ENCODE assay signal across 16 cellular contexts in genomic region chr1:17862125-17862524, GRCh38.
DNase-seq lines count a peak whose midpoint lies in the region; ATAC-seq and TF ChIP-seq lines count a peak whose summit lies in the region.
"Had no signal": no experiment of that assay in that cellular context is flagged by ENCODE, and none has a peak within 500 bp of the region (broad histone marks: within the 10 kb centered on the region; RNA-seq: fewer than 3 reads in every experiment).

No MANE protein-coding gene starts in this region.

- no peak overlapping the region for H3K9ac ChIP-seq in BLaER1
- H3K9ac ChIP-seq in BLaER1 treated with 17β-estradiol and CSF1 and Interleukin-3, amounts not matched to agents 10 nM and 100 nM: no peak overlapping the region

- CTCF ChIA-PET in activated B cell treated with CpG ODN at 0.5 μM for 24 hours (lab: Charles Lee): no interaction called here

- no peak overlapping the region for H3K27ac ChIP-seq in BLaER1
- H3K27ac ChIP-seq in BLaER1 treated with 17β-estradiol and CSF1 and Interleukin-3, amounts not matched to agents 10 nM and 100 nM: no peak overlapping the region

- no peak for TF ChIP-seq CTCF in activated B cell treated with CpG ODN at 0.5 μM for 24 hours (IDR thresholded peaks at IDR 0.05)
- TF ChIP-seq CTCF in fibroblast of mammary gland (conservative IDR thresholded peaks at IDR 0.05; ENCODE audit: control insufficient read depth, insufficient read depth, low read depth, low read length): no peak

- H3K4me1 ChIP-seq in BLaER1: peaks cover 28% of the 10 kb centered on the region
- H3K4me1 ChIP-seq in BLaER1 treated with 17β-estradiol and CSF1 and Interleukin-3, amounts not matched to agents 10 nM and 100 nM: peaks cover 21 to 34% (median 24%) of the 10 kb centered on the region in 10 experiments

- H4K20me1 ChIP-seq in BLaER1: no peaks in the 10 kb centered on the region
- H4K20me1 ChIP-seq in BLaER1 treated with 17β-estradiol and CSF1 and Interleukin-3, amounts not matched to agents 10 nM and 100 nM: no peaks in the 10 kb centered on the region; a peak in 1 of 22 replicates

- no peaks in the 10 kb centered on the region for H3K36me3 ChIP-seq in BLaER1
- H3K36me3 ChIP-seq in BLaER1 treated with 17β-estradiol and CSF1 and Interleukin-3, amounts not matched to agents 10 nM and 100 nM: no peaks in the 10 kb centered on the region

- no peak for ATAC-seq in activated B cell treated with CpG ODN at 0.5 μM for 24 hours (ENCODE audit: low read depth)
- ATAC-seq: CD8-positive, alpha-beta T cell; HCT116 had no signal

- H3K27me3 ChIP-seq in BLaER1: no peaks in the 10 kb centered on the region
- H3K27me3 ChIP-seq in BLaER1 treated with 17β-estradiol and CSF1 and Interleukin-3, amounts not matched to agents 10 nM and 100 nM: no peaks in the 10 kb centered on the region

- no peaks in the 10 kb centered on the region for H3K27me3 Mint-ChIP-seq in activated B cell treated with CpG ODN at 0.5 μM for 24 hours

- DNase-seq in activated B cell treated with CpG ODN at 0.5 μM for 24 hours: no peak
- peak; percentile 33 for DNase-seq in fibroblast of mammary gland (ENCODE audit: low read depth)
- no peak for DNase-seq in SKM-1 (lab: John Stamatoyannopoulos, UW; ENCODE audit: unreplicated experiment)
- no peak for DNase-seq in AG20443 (ENCODE audit: low spot score)
- no peak for DNase-seq in Ammon's horn (ENCODE audit: low spot score)
- DNase-seq: Calu3; CD8-positive, alpha-beta T cell; DMS79 treated with DMSO at 0.1 percent for 48 hours; GF-D8; H7 had no signal

- peak overlapping the region; percentile 67 for H3K4me2 ChIP-seq in BLaER1
- peak overlapping the region; percentile 52 to 78 (median 67); a peak in 21 of 22 replicates for H3K4me2 ChIP-seq in BLaER1 treated with 17β-estradiol and CSF1 and Interleukin-3, amounts not matched to agents 10 nM and 100 nM
- H3K4me2 ChIP-seq: GM23338 had no signal

- H3K36me3 Mint-ChIP-seq in activated B cell treated with CpG ODN at 0.5 μM for 24 hours (ENCODE audit: low read depth): no peaks in the 10 kb centered on the region
- H3K36me3 Mint-ChIP-seq: CD14-positive monocyte; CD8-positive, alpha-beta T cell had no signal

- POLR2A ChIA-PET in activated B cell treated with CpG ODN at 0.5 μM for 24 hours (lab: Charles Lee): no interaction called here

- no peak overlapping the region for H3K4me3 ChIP-seq in BLaER1
- no peak overlapping the region for H3K4me3 ChIP-seq in BLaER1 treated with 17β-estradiol and CSF1 and Interleukin-3, amounts not matched to agents 10 nM and 100 nM
- H3K4me3 ChIP-seq in fibroblast of mammary gland (ENCODE audit: control insufficient read depth, low read depth, low read length): no peak overlapping the region
- H3K4me3 ChIP-seq: GM23338 had no signal

- H3K4me1 Mint-ChIP-seq in activated B cell treated with CpG ODN at 0.5 μM for 24 hours: no peaks in the 10 kb centered on the region
- H3K4me1 Mint-ChIP-seq: CD14-positive monocyte had no signal

- H3K4me3 Mint-ChIP-seq in activated B cell treated with CpG ODN at 0.5 μM for 24 hours: no peak overlapping the region
- H3K4me3 Mint-ChIP-seq: B cell; CD14-positive monocyte; CD8-positive, alpha-beta T cell; GM23338 had no signal

- H3K9me3 Mint-ChIP-seq in activated B cell treated with CpG ODN at 0.5 μM for 24 hours: no peaks in the 10 kb centered on the region
- H3K9me3 Mint-ChIP-seq: CD14-positive monocyte; CD8-positive, alpha-beta T cell had no signal

- H3K27ac Mint-ChIP-seq in activated B cell treated with CpG ODN at 0.5 μM for 24 hours: peak overlapping the region; percentile 21
- H3K27ac Mint-ChIP-seq: B cell; CD14-positive monocyte; CD8-positive, alpha-beta T cell; GM23338 had no signal

- no peaks in the 10 kb centered on the region for H3K9me3 ChIP-seq in BLaER1
- peaks cover 0 to 1% (median 0%) of the 10 kb centered on the region in 11 experiments; a peak in 3 of 22 replicates for H3K9me3 ChIP-seq in BLaER1 treated with 17β-estradiol and CSF1 and Interleukin-3, amounts not matched to agents 10 nM and 100 nM (replicated peaks in 1 of 11)

- intact Hi-C loops in activated B cell treated with CpG ODN at 0.5 μM for 24 hours (cut with micrococcal nuclease): no loop called here
